15 cellular contexts compared by ENCODE assay signal in the genomic region with DNA sequence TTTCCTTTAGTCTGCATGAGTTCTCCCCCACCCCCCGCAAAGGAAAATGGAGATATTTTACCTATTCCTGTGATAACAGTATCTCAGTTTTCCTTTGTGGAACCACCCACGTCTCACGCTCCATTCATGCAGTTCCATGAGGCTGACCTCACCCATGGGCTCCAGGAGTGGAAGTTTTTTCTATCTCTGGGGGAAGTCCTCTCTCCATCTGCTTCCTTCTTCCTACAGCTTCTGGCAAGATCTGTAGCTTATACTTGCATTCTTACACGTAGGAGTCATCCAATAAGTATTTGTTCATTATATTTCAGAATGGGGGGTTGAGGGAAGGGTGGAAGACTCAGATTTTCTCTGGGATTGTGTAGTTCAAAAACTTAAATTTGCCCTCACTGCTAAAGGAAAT. TPM values are rescaled to one million over a fixed set of nuclear protein-coding genes. Genes with fewer than 3 reads are reported as not detected.
DNase-seq lines count a peak whose midpoint lies in the region; ATAC-seq, FAIRE-seq and TF ChIP-seq lines count a peak whose summit lies in the region.
"Had no signal": no experiment of that assay in that cellular context is flagged by ENCODE, and none has a peak within 500 bp of the region (broad histone marks: within the 10 kb centered on the region; RNA-seq: fewer than 3 reads in every experiment).

No MANE protein-coding gene starts in this region.

- intact Hi-C loops in endothelial cell of umbilical vein (cut with micrococcal nuclease), result loop anchor here (1.0 to 2.0 kb wide), 6 partner anchors 13 to 240 kb away; no protein-coding TSS in a partner anchor
- intact Hi-C loops in thyroid gland (cut with DNase I), result no loop called here
- intact Hi-C loops in activated CD8-positive, alpha-beta T cell treated with anti-CD3 and anti-CD28 coated beads for 36 hours (cut with micrococcal nuclease), result no loop called here

- no peaks in the 10 kb centered on the region for H3K36me3 Mint-ChIP-seq in activated CD8-positive, alpha-beta T cell treated with anti-CD3 and anti-CD28 coated beads for 36 hours (ENCODE audit: low read depth)

- peak overlapping the region; percentile 66 for H3K9ac ChIP-seq in endothelial cell of umbilical vein (replicated peaks; ENCODE audit: extremely low read depth, insufficient read depth, low read length)

- H3K27me3 Mint-ChIP-seq in activated CD8-positive, alpha-beta T cell treated with anti-CD3 and anti-CD28 coated beads for 36 hours, result peaks cover 33% of the 10 kb centered on the region

- no peak overlapping the region for H3K4me3 Mint-ChIP-seq in activated CD8-positive, alpha-beta T cell treated with anti-CD3 and anti-CD28 coated beads for 36 hours

- peak; percentile 87 for FAIRE-seq in endothelial cell of umbilical vein (lab: Jason Lieb, UNC)

- ATAC-seq in activated CD8-positive, alpha-beta T cell treated with anti-CD3 and anti-CD28 coated beads for 36 hours, result no peak
- ATAC-seq: gastroesophageal sphincter had no signal

- H3K36me3 ChIP-seq in endothelial cell of umbilical vein (ENCODE audit: control insufficient read depth in 2 of 2, extremely low read depth in 1 of 2, insufficient read depth in 2 of 2, low read length in 2 of 2) (no peaks in the 10 kb centered on the region), osteoblast (ENCODE audit: insufficient read depth, low read length) (no peaks in the 10 kb centered on the region), SJCRH30 (no peaks in the 10 kb centered on the region), thyroid gland (no peaks in the 10 kb centered on the region), WERI-Rb-1 (no peaks in the 10 kb centered on the region)
- H3K36me3 ChIP-seq: gastroesophageal sphincter had no signal

- dilution Hi-C loops in endothelial cell of umbilical vein (cut with MboI; ENCODE audit: extremely low pct_ligation_motif_present, low sequenced_read_pairs), result no loop called here

- 61 to 62% methylated on average over 4 of the region's 4 CpGs for WGBS in thyroid gland, 2 donors

- no peak overlapping the region for H2AFZ ChIP-seq in endothelial cell of umbilical vein (ENCODE audit: low read depth, low read length)
- no peak overlapping the region for H2AFZ ChIP-seq in osteoblast (ENCODE audit: low read length)

- no TSS peak for BruUV-seq in endothelial cell of umbilical vein (replicated peaks; lab: Mats Ljungman, UMichigan)

- H3K9me1 ChIP-seq in endothelial cell of umbilical vein (replicated peaks; ENCODE audit: control insufficient read depth, extremely low read depth, insufficient read depth, low read length), result no peaks in the 10 kb centered on the region

- H3K27ac ChIP-seq in endothelial cell of umbilical vein (ENCODE audit: insufficient read depth, low read depth, low read length) (peak overlapping the region; percentile 82), osteoblast (ENCODE audit: low read depth, low read length) (no peak overlapping the region), SJCRH30 (no peak overlapping the region), thyroid gland (no peak overlapping the region), WERI-Rb-1 (no peak overlapping the region)
- H3K27ac ChIP-seq: gastroesophageal sphincter had no signal

- TF ChIP-seq POLR2A in endothelial cell of umbilical vein (IDR thresholded peaks at IDR 0.05; ENCODE audit: low read depth, low read length) (peak; percentile 64), thyroid gland (IDR thresholded peaks at IDR 0.05) (no peak)

- no peaks in the 10 kb centered on the region for H3K4me1 Mint-ChIP-seq in activated CD8-positive, alpha-beta T cell treated with anti-CD3 and anti-CD28 coated beads for 36 hours (ENCODE audit: low read depth)

- H3K9me3 ChIP-seq in endothelial cell of umbilical vein (replicated peaks; ENCODE audit: control insufficient read depth, insufficient read depth, low read length) (no peaks in the 10 kb centered on the region), osteoblast (ENCODE audit: low read depth, low read length) (no peaks in the 10 kb centered on the region), SJCRH30 (replicated peaks) (no peaks in the 10 kb centered on the region; the same call in 1 of the 2 replicates), thyroid gland (no peaks in the 10 kb centered on the region), WERI-Rb-1 (ENCODE audit: severe bottlenecking) (no peaks in the 10 kb centered on the region)
- H3K9me3 ChIP-seq: Caco-2, gastroesophageal sphincter had no signal

- H3K27me3 ChIP-seq in endothelial cell of umbilical vein (ENCODE audit: control insufficient read depth in 2 of 2, insufficient read depth in 2 of 2, low read length in 2 of 2), result no peaks in the 10 kb centered on the region
- H3K27me3 ChIP-seq in osteoblast (ENCODE audit: insufficient read depth, low read length), result peaks cover 13% of the 10 kb centered on the region
- H3K27me3 ChIP-seq in SJCRH30, result no peaks in the 10 kb centered on the region
- no peaks in the 10 kb centered on the region for H3K27me3 ChIP-seq in thyroid gland
- H3K27me3 ChIP-seq in WERI-Rb-1 (ENCODE audit: insufficient read depth, low read depth, severe bottlenecking), result no peaks in the 10 kb centered on the region

- no peaks in the 10 kb centered on the region for H4K20me1 ChIP-seq in endothelial cell of umbilical vein (replicated peaks; ENCODE audit: control insufficient read depth, extremely low read depth, insufficient read depth, low read length)
- H4K20me1 ChIP-seq in osteoblast (ENCODE audit: insufficient read depth, low read length), result no peaks in the 10 kb centered on the region

- no peak overlapping the region for H3K27ac Mint-ChIP-seq in activated CD8-positive, alpha-beta T cell treated with anti-CD3 and anti-CD28 coated beads for 36 hours

- H3K4me3 ChIP-seq in endothelial cell of umbilical vein (replicated peaks in 1 of 3; ENCODE audit: insufficient read depth in 1 of 3, low read depth in 1 of 3, low read length in 3 of 3) (no peak overlapping the region), osteoblast (ENCODE audit: insufficient read depth, low read length) (peak overlapping the region; percentile 19), SJCRH30 (no peak overlapping the region), thyroid gland (replicated peaks in 1 of 3) (no peak overlapping the region), WERI-Rb-1 (ENCODE audit: low read depth, low read length) (no peak overlapping the region)
- H3K4me3 ChIP-seq: gastroesophageal sphincter, lung had no signal

- H3K79me2 ChIP-seq in endothelial cell of umbilical vein (ENCODE audit: control insufficient read depth, insufficient read depth, low read length) (no peaks in the 10 kb centered on the region), osteoblast (ENCODE audit: insufficient read depth, low read length) (no peaks in the 10 kb centered on the region)

- TF ChIP-seq CTCF in endothelial cell of umbilical vein (IDR thresholded peaks at IDR 0.05; ENCODE audit: extremely low read depth in 1 of 2, insufficient read depth in 1 of 2, low read depth in 1 of 2, low read length in 2 of 2) (no peak), osteoblast (IDR thresholded peaks at IDR 0.05; ENCODE audit: extremely low read depth, low read depth, low read length) (no peak), thyroid gland (IDR thresholded peaks at IDR 0.05) (no peak), WERI-Rb-1 (IDR thresholded peaks at IDR 0.05; ENCODE audit: low read depth, low read length) (no peak)
- no peak for TF ChIP-seq CTCF in activated CD8-positive, alpha-beta T cell treated with anti-CD3 and anti-CD28 coated beads for 36 hours (IDR thresholded peaks at IDR 0.05)

- H3K9me3 Mint-ChIP-seq in activated CD8-positive, alpha-beta T cell treated with anti-CD3 and anti-CD28 coated beads for 36 hours, result no peaks in the 10 kb centered on the region

- H3K4me1 ChIP-seq in endothelial cell of umbilical vein (ENCODE audit: control insufficient read depth, extremely low read depth, insufficient read depth, low read length) (peaks cover 28% of the 10 kb centered on the region), osteoblast (ENCODE audit: insufficient read depth, low read length) (peaks cover 13% of the 10 kb centered on the region), SJCRH30 (peaks cover 7% of the 10 kb centered on the region; the same call in 1 of the 2 replicates), thyroid gland (no peaks in the 10 kb centered on the region)
- H3K4me1 ChIP-seq: Caco-2, gastroesophageal sphincter had no signal

- peak overlapping the region; percentile 79 for H3K4me2 ChIP-seq in endothelial cell of umbilical vein (ENCODE audit: insufficient read depth, low read length)
- peak overlapping the region; percentile 60 for H3K4me2 ChIP-seq in osteoblast (ENCODE audit: insufficient read depth, low read length)

- POLR2A ChIA-PET in endothelial cell of umbilical vein (lab: Charles Lee), result interaction anchor here (1.0 to 1.5 kb wide), 4 partner anchors 62 to 259 kb away, joined by 3 to 11 read pairs (median 4); a partner anchor contains a TSS
- POLR2A ChIA-PET in activated CD8-positive, alpha-beta T cell treated with anti-CD3 and anti-CD28 coated beads for 36 hours (lab: Charles Lee), result no interaction called here

- DNase-seq in EH (ENCODE audit: low read depth) (peak; percentile 89), NCI-H226 (peak; percentile 95), endothelial cell of umbilical vein (ENCODE audit: low read depth, low spot score) (peak; percentile 96), osteoblast (ENCODE audit: insufficient read length, low spot score, missing footprints) (peak; percentile 86), SJCRH30 (no peak), thyroid gland (no peak), WERI-Rb-1 (no peak)
- DNase-seq in activated CD8-positive, alpha-beta T cell treated with anti-CD3 and anti-CD28 coated beads for 36 hours, result no peak
- DNase-seq: activated CD4-positive, alpha-beta T cell treated with anti-CD3 and anti-CD28 coated beads for 1 hour; Caco-2; NCI-H1092; NCI-H69; occipital lobe had no signal

- CTCF ChIA-PET in endothelial cell of umbilical vein (lab: Charles Lee), result interaction anchor here (0.6 to 2.4 kb wide), 16 partner anchors 9 to 111 kb away, joined by 3 to 12 read pairs (median 5); no protein-coding TSS in a partner anchor
- CTCF ChIA-PET in activated CD8-positive, alpha-beta T cell treated with anti-CD3 and anti-CD28 coated beads for 36 hours (lab: Charles Lee), result interaction anchor here (1.3 kb wide), 1 partner anchor 96 kb away, joined by 4 read pairs; no protein-coding TSS in a partner anchor

RNA-seq across cellular contexts. Expression of a gene that starts 5.8 kb away (rescaled TPM):
- total RNA-seq in endothelial cell of umbilical vein, result 79.8 and 86.6 TPM in 2 replicates
- polyA plus RNA-seq in endothelial cell of umbilical vein, result 45.4 and 48.1 TPM in 2 replicates
- polyA plus RNA-seq in endothelial cell of umbilical vein (2011; cell fraction: cytosol; rRNA removed), result 57.1 and 60.9 TPM in 2 replicates
- polyA plus RNA-seq in endothelial cell of umbilical vein (2011; cell fraction: nucleus; rRNA removed), result 53.8 and 63.7 TPM in 2 replicates
- 55.5 and 102 TPM in 2 replicates for polyA plus RNA-seq in endothelial cell of umbilical vein (2012)
- 95.8 and 97.0 TPM in 2 replicates for polyA minus RNA-seq in endothelial cell of umbilical vein
- polyA minus RNA-seq in endothelial cell of umbilical vein (2011; cell fraction: cytosol; rRNA and poly(A)+ RNA removed), result 9.9 TPM
- polyA minus RNA-seq in endothelial cell of umbilical vein (2011; cell fraction: nucleus; rRNA and poly(A)+ RNA removed), result 62.0 and 86.7 TPM in 2 replicates
- total RNA-seq in osteoblast, result 14.8 and 17.7 TPM in 2 replicates
- total RNA-seq in SJCRH30 (2014; rRNA removed; shearing (Covaris generic)), result 47.1 and 51.2 TPM in 2 replicates
- total RNA-seq in thyroid gland, result 10 to 100 TPM in 3 of 4 donors, 1 to 10 TPM in 1; 7.6 to 16.1 (median 11.9) TPM
- total RNA-seq in activated CD8-positive, alpha-beta T cell treated with anti-CD3 and anti-CD28 coated beads for 36 hours, result 1 to 10 TPM; 2.8 to 4.3 TPM

Comparison
In these comparisons a context has a peak if more than half of its experiments do, and no peak if none do; other contexts are left out.
1. DNase-seq: peak in EH (single experiment), NCI-H226 (single experiment), endothelial cell of umbilical vein (single experiment) and osteoblast (single experiment); none in SJCRH30 (0 of 2), thyroid gland (0 of 2), WERI-Rb-1 (single experiment) and activated CD8-positive, alpha-beta T cell treated with anti-CD3 and anti-CD28 coated beads for 36 hours (single experiment).